ENCODE assay signal across 8 cellular contexts in genomic region chr7:131071786-131072504, GRCh38.
DNase-seq lines count a peak whose midpoint lies in the region; ATAC-seq and TF ChIP-seq lines count a peak whose summit lies in the region.

No MANE protein-coding gene starts in this region.

- CTCF ChIA-PET in naive thymus-derived CD4-positive, alpha-beta T cell (lab: Charles Lee), result no interaction called here

- intact Hi-C loops in naive thymus-derived CD4-positive, alpha-beta T cell (cut with micrococcal nuclease), result loop anchor here in 1 of 2 donors (1.0 kb wide), 1 partner anchor 159 kb away; no protein-coding TSS in a partner anchor

- H3K4me3 ChIP-seq in Peyer's patch, result peak overlapping the region in 2 of 4 donors; percentile 11 to 22
- no peak overlapping the region for H3K4me3 ChIP-seq in naive thymus-derived CD4-positive, alpha-beta T cell (ENCODE audit: low read length)

- H3K27ac Mint-ChIP-seq in activated naive CD4-positive, alpha-beta T cell treated with anti-CD3 and anti-CD28 coated beads, Interleukin-2, amount 50 U/mL, for 24 hours, result peak overlapping the region; percentile 46
- H3K27ac Mint-ChIP-seq in naive thymus-derived CD4-positive, alpha-beta T cell, result peak overlapping the region in 7 of 9 donors; percentile 39 to 67 (median 52)

- no peaks in the 10 kb centered on the region for H3K9me3 ChIP-seq in Peyer's patch
- H3K9me3 ChIP-seq in naive thymus-derived CD4-positive, alpha-beta T cell (ENCODE audit: control insufficient read depth in 2 of 3, low read length in 3 of 3), result no peaks in the 10 kb centered on the region

- no peak for ATAC-seq in naive thymus-derived CD4-positive, alpha-beta T cell
- ATAC-seq in HG03175 (IDR thresholded peaks at IDR 0.05; ENCODE audit: unreplicated experiment), result no peak

- DNase-seq in activated naive CD4-positive, alpha-beta T cell treated with anti-CD3 and anti-CD28 coated beads, Interleukin-2, amount 50 U/mL, for 16 hours, result no peak
- DNase-seq in Peyer's patch (no peak), dermis blood vessel endothelial cell (peak; percentile 97), NCI-H1436 (lab: John Stamatoyannopoulos, UW) (no peak), DMS153 (lab: John Stamatoyannopoulos, UW) (no peak)
- no peak for DNase-seq in naive thymus-derived CD4-positive, alpha-beta T cell

- no peak for TF ChIP-seq POLR2A in Peyer's patch (IDR thresholded peaks at IDR 0.05)

- no peaks in the 10 kb centered on the region for H3K36me3 ChIP-seq in Peyer's patch
- peaks cover 0 to 16% (median 5%) of the 10 kb centered on the region in 3 experiments for H3K36me3 ChIP-seq in naive thymus-derived CD4-positive, alpha-beta T cell (ENCODE audit: control insufficient read depth in 2 of 3, insufficient read depth in 3 of 3, low read length in 3 of 3)

- TF ChIP-seq CTCF in Peyer's patch (IDR thresholded peaks at IDR 0.05), result peak in 5 of 6 experiments; percentile 13 to 47 (median 40)

- H3K4me3 Mint-ChIP-seq in activated naive CD4-positive, alpha-beta T cell treated with anti-CD3 and anti-CD28 coated beads, Interleukin-2, amount 50 U/mL, for 24 hours, result no peak overlapping the region
- H3K4me3 Mint-ChIP-seq in naive thymus-derived CD4-positive, alpha-beta T cell, result peak overlapping the region in 5 of 10 donors; percentile 14 to 54 (median 45)

- H3K27ac ChIP-seq in Peyer's patch, result peak overlapping the region in 2 of 4 donors; percentile 17 to 52
- H3K27ac ChIP-seq in naive thymus-derived CD4-positive, alpha-beta T cell (ENCODE audit: low read depth, low read length), result no peak overlapping the region

- peaks cover 15% of the 10 kb centered on the region for H3K36me3 Mint-ChIP-seq in activated naive CD4-positive, alpha-beta T cell treated with anti-CD3 and anti-CD28 coated beads, Interleukin-2, amount 50 U/mL, for 24 hours
- peaks cover 0 to 30% (median 11%) of the 10 kb centered on the region in 5 donors for H3K36me3 Mint-ChIP-seq in naive thymus-derived CD4-positive, alpha-beta T cell

- H3K27me3 ChIP-seq in Peyer's patch, result no peaks in the 10 kb centered on the region
- H3K27me3 ChIP-seq in naive thymus-derived CD4-positive, alpha-beta T cell (ENCODE audit: control insufficient read depth in 2 of 2, insufficient read depth in 2 of 2, low read length in 2 of 2), result no peaks in the 10 kb centered on the region

- POLR2A ChIA-PET in naive thymus-derived CD4-positive, alpha-beta T cell (lab: Charles Lee), result interaction anchor here (1.3 kb wide), 1 partner anchor 10 kb away, joined by 3 read pairs; no protein-coding TSS in a partner anchor

- peaks cover 0 to 39% (median 2%) of the 10 kb centered on the region in 4 donors for H3K4me1 ChIP-seq in Peyer's patch
- peaks cover 39 to 69% of the 10 kb centered on the region in 2 donors for H3K4me1 ChIP-seq in naive thymus-derived CD4-positive, alpha-beta T cell (ENCODE audit: control insufficient read depth in 2 of 2, insufficient read depth in 2 of 2, low read length in 2 of 2)

- no peaks in the 10 kb centered on the region for H3K27me3 Mint-ChIP-seq in activated naive CD4-positive, alpha-beta T cell treated with anti-CD3 and anti-CD28 coated beads, Interleukin-2, amount 50 U/mL, for 24 hours
- H3K27me3 Mint-ChIP-seq in naive thymus-derived CD4-positive, alpha-beta T cell, result no peaks in the 10 kb centered on the region

- peaks cover 90% of the 10 kb centered on the region for H3K4me1 Mint-ChIP-seq in activated naive CD4-positive, alpha-beta T cell treated with anti-CD3 and anti-CD28 coated beads, Interleukin-2, amount 50 U/mL, for 24 hours
- peaks cover 33 to 72% (median 55%) of the 10 kb centered on the region in 7 donors for H3K4me1 Mint-ChIP-seq in naive thymus-derived CD4-positive, alpha-beta T cell

- H3K9me3 Mint-ChIP-seq in activated naive CD4-positive, alpha-beta T cell treated with anti-CD3 and anti-CD28 coated beads, Interleukin-2, amount 50 U/mL, for 24 hours, result no peaks in the 10 kb centered on the region
- no peaks in the 10 kb centered on the region for H3K9me3 Mint-ChIP-seq in naive thymus-derived CD4-positive, alpha-beta T cell
